19 cellular contexts compared by ENCODE assay signal in genomic region chr18:53819174-53819573, GRCh38.
"Had no signal": no experiment of that assay in that cellular context is flagged by ENCODE, and none has a peak within 500 bp of the region (broad histone marks: within the 10 kb centered on the region; RNA-seq: fewer than 3 reads in every experiment).

No MANE protein-coding gene starts in this region.

- H3K9ac ChIP-seq: neural progenitor cell had no signal

- DNase-seq: activated CD4-positive, alpha-beta T cell treated with anti-CD3 and anti-CD28 coated beads for 1 hour; activated CD4-positive, alpha-beta T cell treated with anti-CD3 and anti-CD28 coated beads, Interleukin-2, amount 50 U/mL, for 4 hours; dermis blood vessel endothelial cell; effector memory CD4-positive, alpha-beta T cell; esophagus squamous epithelium; hippocampal formation; left colon; mucosa of descending colon; naive B cell; right lobe of liver; small intestine; stimulated activated CD4-positive, alpha-beta T cell treated with anti-CD3 and anti-CD28 coated beads, Interleukin-4, amount 100 ng/mL, for 24 hours; SW 1271; T-helper 2 cell; testis; WERI-Rb-1 had no signal

- H3K4me2 ChIP-seq: neural progenitor cell had no signal

- H3K27me3 ChIP-seq: esophagus squamous epithelium, neural progenitor cell, right lobe of liver, testis had no signal

- H3K4me1 ChIP-seq: esophagus squamous epithelium, prostate gland, right lobe of liver, testis had no signal

- H2AFZ ChIP-seq: neural progenitor cell had no signal

- H3K36me3 ChIP-seq: esophagus squamous epithelium, neural progenitor cell, prostate gland, right lobe of liver, WERI-Rb-1 had no signal

- H3K4me3 ChIP-seq: esophagus squamous epithelium, mucosa of descending colon, neural progenitor cell, prostate gland, right lobe of liver, testis had no signal

- ATAC-seq: left colon, mucosa of descending colon had no signal

- H3K9me3 ChIP-seq: mucosa of descending colon, prostate gland, right lobe of liver, testis had no signal

- FAIRE-seq: islet of Langerhans, small intestine had no signal

- H3K27ac ChIP-seq: esophagus squamous epithelium, neural progenitor cell, prostate gland, right lobe of liver, testis, WERI-Rb-1 had no signal
